In genomic region chr5:74506119-74506518, GRCh38 we compare ENCODE assay signal across 1 cellular context.
A peak's percentile ranks its signal among the peaks of the same experiment; 100 is the strongest.
TF ChIP-seq lines count a peak whose summit lies in the region.

No MANE protein-coding gene starts in this region.

TF ChIP-seq in HEK293, 187 proteins besides CTCF, POLR2A, EP300 and RAD21 (continued from another document):
- TF ChIP-seq ZIC2 (tag by site-specific recombination; IDR thresholded peaks at IDR 0.05) = peak; percentile 84
